26 cellular contexts compared by ENCODE assay signal in the genomic region with DNA sequence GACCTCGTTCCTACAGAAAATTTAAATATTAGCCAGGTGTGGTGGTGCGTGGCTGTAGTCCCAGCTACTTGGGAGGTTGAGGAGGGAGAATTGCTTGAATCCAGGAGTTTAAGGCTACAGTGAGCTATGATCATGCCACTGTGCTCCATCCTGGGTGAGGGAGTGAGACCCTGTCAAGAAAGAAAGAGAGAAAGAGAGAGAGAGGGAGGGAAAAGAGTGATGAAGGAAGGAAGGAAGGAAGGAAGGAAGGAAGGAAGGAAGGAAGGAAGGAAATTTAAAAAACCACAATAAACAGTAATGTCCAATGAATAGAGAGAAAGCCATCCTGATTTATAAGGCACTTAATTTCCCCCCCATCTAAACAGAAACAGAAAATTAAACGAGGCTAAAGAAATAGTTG. TPM values are rescaled to one million over a fixed set of nuclear protein-coding genes. Genes with fewer than 3 reads are reported as not detected.
"Had no signal": no experiment of that assay in that cellular context is flagged by ENCODE, and none has a peak within 500 bp of the region (broad histone marks: within the 10 kb centered on the region; RNA-seq: fewer than 3 reads in every experiment).

No MANE protein-coding gene starts in this region.

- H3K36me3 ChIP-seq: ovary, spleen, suprapubic skin, thoracic aorta, tibial artery, uterus had no signal

- DNase-seq: islet precursor cell; left ventricle myocardium inferior; mesendoderm; naive B cell; natural killer cell; ovary; retina; right cardiac atrium; small intestine; spleen; stimulated activated CD4-positive, alpha-beta T cell treated with anti-CD3 and anti-CD28 coated beads, Interleukin-4, amount 100 ng/mL, for 24 hours; stimulated activated naive CD4-positive, alpha-beta T cell; tibial artery; trophoblast cell; uterus had no signal

- ATAC-seq: natural killer cell; right cardiac atrium; sciatic nerve; stimulated activated effector memory CD8-positive, alpha-beta T cell treated with anti-CD3 and anti-CD28 coated beads, Interleukin-12 subunit alpha, Interleukin-12 subunit beta, amount 100 ng/mL, for 72 hours had no signal

- H3K9me3 ChIP-seq: left ventricle myocardium inferior, ovary, spleen, suprapubic skin, thoracic aorta, tibial artery, uterus had no signal

- H3K27me3 ChIP-seq: hepatocyte, ovary, spleen, suprapubic skin, tibial artery, uterus had no signal

- H3K27ac ChIP-seq: hepatocyte, left ventricle myocardium inferior, ovary, spleen, suprapubic skin, thoracic aorta, tibial artery, uterus had no signal

- H3K4me1 ChIP-seq: spleen, suprapubic skin, tibial artery, uterus had no signal

- H3K4me3 ChIP-seq: hepatocyte, left ventricle myocardium inferior, lung, ovary, spleen, suprapubic skin, thoracic aorta, tibial artery, uterus had no signal

- H3K4me2 ChIP-seq: hepatocyte had no signal

RNA-seq across cellular contexts. Expression of gene MYPN, which starts 9.4 kb away (rescaled TPM):
- total RNA-seq: hepatocyte, mesothelial cell of epicardium, mononuclear cell, natural killer cell, omental fat pad, subcutaneous adipose tissue, thoracic aorta, uterus had no signal
- polyA plus RNA-seq: hepatocyte, neural cell had no signal
